ENCODE assay signal across 8 cellular contexts in the genomic region with DNA sequence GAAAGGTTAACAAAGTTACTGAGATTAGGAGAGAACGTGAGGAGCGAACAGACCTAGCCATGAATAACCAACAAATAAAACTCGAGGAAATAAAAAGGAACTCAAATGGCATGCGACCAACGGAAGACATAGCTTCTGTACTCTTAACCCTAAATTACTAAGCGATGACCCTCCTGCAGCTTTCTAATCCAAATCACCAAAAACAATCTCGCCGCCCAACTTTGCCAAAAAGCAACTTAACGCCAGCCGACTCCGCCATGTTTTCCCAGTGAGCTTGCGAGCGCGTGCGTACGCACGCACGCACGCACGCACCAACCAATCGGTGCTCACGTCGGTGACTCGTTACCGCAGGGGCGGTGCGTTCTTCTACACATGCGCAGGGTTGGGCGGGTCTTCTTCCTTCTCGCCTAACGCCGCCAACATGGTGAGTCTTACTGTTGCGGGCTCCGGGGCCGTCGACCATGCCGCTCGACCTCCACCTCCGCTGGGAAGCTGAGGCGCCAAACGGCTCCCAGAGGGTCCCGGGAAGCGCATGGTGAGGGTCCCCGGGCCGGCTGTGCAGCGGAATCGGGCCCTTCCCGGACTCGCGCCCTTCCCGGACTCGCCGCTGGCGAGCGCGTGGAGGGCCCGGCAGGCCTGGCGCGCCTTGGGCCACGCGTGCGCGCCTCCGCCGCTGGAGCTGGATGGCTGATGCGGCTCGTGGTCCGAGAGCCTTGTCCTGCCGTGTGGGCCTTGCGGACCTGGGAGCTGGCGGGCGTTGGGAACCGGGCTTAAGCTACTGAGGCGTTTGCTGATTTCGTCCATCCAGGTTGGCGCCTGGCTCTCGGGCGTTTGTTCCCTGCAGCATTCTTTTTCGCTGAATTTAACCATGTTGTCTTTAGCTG. TPM values are rescaled to one million over a fixed set of nuclear protein-coding genes. Genes with fewer than 3 reads are reported as not detected.
A peak's percentile ranks its signal among the peaks of the same experiment; 100 is the strongest.
DNase-seq lines count a peak whose midpoint lies in the region; ATAC-seq and TF ChIP-seq lines count a peak whose summit lies in the region.

A gene (plus strand): TSS at position 400 of the 884 bp plus-strand sequence. CDS start 133 bp downstream, at position 533.

- no peaks in the 10 kb centered on the region for H3K27me3 ChIP-seq in testis

- no peaks in the 10 kb centered on the region for H3K9me3 ChIP-seq in testis

- peak within 1 kb of the TSS; percentile 88 to 96 for H3K4me3 ChIP-seq in testis

- TF ChIP-seq CTCF in omental fat pad (IDR thresholded peaks at IDR 0.05) (no peak), testis (IDR thresholded peaks at IDR 0.05) (peak in 2 of 3 experiments; percentile 5 to 8)

- peaks cover 20% of the 10 kb centered on the region for H3K4me1 ChIP-seq in testis

- H3K9me3 Mint-ChIP-seq in activated naive CD8-positive, alpha-beta T cell (ENCODE audit: low read depth) = no peaks in the 10 kb centered on the region

- WGBS in testis, 2 donors = 0% methylated on average over 41 to 76 of the region's 79 CpGs

- H3K27ac ChIP-seq in testis = peak within 1 kb of the TSS; percentile 83 to 93

- H3K27me3 Mint-ChIP-seq in activated naive CD8-positive, alpha-beta T cell = no peaks in the 10 kb centered on the region

- H3K4me3 Mint-ChIP-seq in activated naive CD8-positive, alpha-beta T cell = peak within 1 kb of the TSS; percentile 99

- H3K36me3 Mint-ChIP-seq in activated naive CD8-positive, alpha-beta T cell = peaks cover 21% of the 10 kb centered on the region

- peak; percentile 71 for TF ChIP-seq POLR2A in testis (IDR thresholded peaks at IDR 0.05)

- intact Hi-C loops in testis (cut with DNase I; ENCODE audit: low total_unique reads) = loop anchor here (10.0 kb wide), 1 partner anchor 142 kb away; no protein-coding TSS in a partner anchor

- peaks cover 58% of the 10 kb centered on the region for H3K4me1 Mint-ChIP-seq in activated naive CD8-positive, alpha-beta T cell (ENCODE audit: low read depth)

- DNase-seq in GM04504 (ENCODE audit: low read depth) (peak; percentile 93), NCI-H1048 (lab: John Stamatoyannopoulos, UW) (peak; percentile 92), SKM-1 (lab: John Stamatoyannopoulos, UW; ENCODE audit: unreplicated experiment) (peak; percentile 80), glomerular visceral epithelial cell (ENCODE audit: extremely low spot score) (peak; percentile 93), omental fat pad (ENCODE audit: low spot score) (peak; percentile 89), testis (peak; percentile 98)

- no peaks in the 10 kb centered on the region for H3K36me3 ChIP-seq in testis (ENCODE audit: low read depth, missing control alignments)

- peak within 1 kb of the TSS; percentile 99 for H3K27ac Mint-ChIP-seq in activated naive CD8-positive, alpha-beta T cell

- ATAC-seq in HG02571 (IDR thresholded peaks at IDR 0.05; ENCODE audit: unreplicated experiment) (peak; percentile 72), omental fat pad (ENCODE audit: low FRiP score) (peak; percentile 88)

RNA-seq across cellular contexts. Expression of the gene that starts here (rescaled TPM):
- total RNA-seq in omental fat pad (100 to 1,000 TPM; 320 to 423 (median 382) TPM), testis (100 to 1,000 TPM; 100 to 170 TPM)
- polyA plus RNA-seq in testis (ENCODE audit: insufficient read depth, low read depth, low replicate concordance) = 361 TPM

Comparison
In these comparisons a context has a peak if more than half of its experiments do, and no peak if none do; other contexts are left out.
1. Peak in every context shown above with its lines: DNase-seq, ATAC-seq, H3K4me3 ChIP-seq and H3K27ac ChIP-seq.
2. CTCF ChIP-seq: peak in testis (2 of 3); none in omental fat pad (0 of 3).